8 cellular contexts compared by ENCODE assay signal in genomic region chr16:3610698-3611144, GRCh38. TPM values are rescaled to one million over a fixed set of nuclear protein-coding genes. Genes with fewer than 3 reads are reported as not detected.
DNase-seq lines count a peak whose midpoint lies in the region; ATAC-seq and TF ChIP-seq lines count a peak whose summit lies in the region.

No MANE protein-coding gene starts in this region.

- TF ChIP-seq CTCF in MCF 10A (IDR thresholded peaks at IDR 0.05; ENCODE audit: unreplicated experiment) (no peak), lower lobe of right lung (IDR thresholded peaks at IDR 0.05) (no peak), upper lobe of left lung (IDR thresholded peaks at IDR 0.05) (no peak)

- H3K36me3 ChIP-seq in CD8-positive, alpha-beta memory T cell (ENCODE audit: insufficient read depth, low read length): no peaks in the 10 kb centered on the region
- peaks cover 12% of the 10 kb centered on the region; the same call in 1 of the 2 replicates for H3K36me3 ChIP-seq in HUES48 (ENCODE audit: control insufficient read depth, insufficient read depth, low read length)
- peaks cover 12% of the 10 kb centered on the region for H3K36me3 ChIP-seq in lower lobe of right lung
- peaks cover 0 to 5% (median 0%) of the 10 kb centered on the region in 4 donors for H3K36me3 ChIP-seq in upper lobe of left lung

- no peak for DNase-seq in CD8-positive, alpha-beta memory T cell
- DNase-seq in MCF 10A (ENCODE audit: unreplicated experiment): peak; percentile 4
- no peak for DNase-seq in lower lobe of right lung
- no peak for DNase-seq in upper lobe of left lung
- DNase-seq in NCI-H345 (lab: John Stamatoyannopoulos, UW): no peak
- DNase-seq in NCI-H2196 treated with DMSO at 0.1 percent for 48 hours (lab: John Stamatoyannopoulos, UW; ENCODE audit: unreplicated experiment): no peak

- ATAC-seq in lower lobe of right lung: peak in 1 of 2 donors; percentile 53
- ATAC-seq in upper lobe of left lung (ENCODE audit: low FRiP score in 2 of 2): peak in 1 of 2 donors; percentile 7
- ATAC-seq in HG03342 (IDR thresholded peaks at IDR 0.05; ENCODE audit: unreplicated experiment): no peak

- BruUV-seq in MCF 10A (replicated peaks; lab: Mats Ljungman, UMichigan): no TSS peak

- CTCF ChIA-PET in CD8-positive, alpha-beta memory T cell (lab: Charles Lee): no interaction called here
- CTCF ChIA-PET in MCF 10A (lab: Yijun Ruan, JAX): interaction anchor here (0.5 kb wide), 1 partner anchor 605 kb away, joined by 4 read pairs; no protein-coding TSS in a partner anchor

- H3K4me3 Mint-ChIP-seq in CD8-positive, alpha-beta memory T cell: peak overlapping the region; percentile 90 to 99 (median 99)
- H3K4me3 Mint-ChIP-seq in MCF 10A (ENCODE audit: unreplicated experiment): peak overlapping the region; percentile 100

- H3K9ac ChIP-seq in HUES48 (ENCODE audit: low read depth, low read length): peak overlapping the region; percentile 20; the same call in 1 of the 2 replicates

- H3K4me1 ChIP-seq in CD8-positive, alpha-beta memory T cell (ENCODE audit: insufficient read depth, low read length): peaks cover 23% of the 10 kb centered on the region
- H3K4me1 ChIP-seq in HUES48 (ENCODE audit: control insufficient read depth, insufficient read depth, low read length) (peaks cover 11% of the 10 kb centered on the region), lower lobe of right lung (peaks cover 24% of the 10 kb centered on the region), upper lobe of left lung (peaks cover 20 to 26% (median 23%) of the 10 kb centered on the region in 4 donors)

- peaks cover 0 to 34% (median 2%) of the 10 kb centered on the region in 3 donors for H3K36me3 Mint-ChIP-seq in CD8-positive, alpha-beta memory T cell
- no peaks in the 10 kb centered on the region for H3K36me3 Mint-ChIP-seq in MCF 10A (ENCODE audit: insufficient read depth, unreplicated experiment)

- WGBS in upper lobe of left lung, 2 donors: 3% methylated on average over 10 of the region's 10 CpGs

- H3K9me3 Mint-ChIP-seq in CD8-positive, alpha-beta memory T cell: no peaks in the 10 kb centered on the region
- H3K9me3 Mint-ChIP-seq in MCF 10A (ENCODE audit: unreplicated experiment): no peaks in the 10 kb centered on the region

- no peaks in the 10 kb centered on the region for H3K27me3 Mint-ChIP-seq in CD8-positive, alpha-beta memory T cell
- H3K27me3 Mint-ChIP-seq in MCF 10A (ENCODE audit: insufficient read depth, unreplicated experiment): no peaks in the 10 kb centered on the region

- POLR2A ChIA-PET in CD8-positive, alpha-beta memory T cell (lab: Charles Lee): no interaction called here
- POLR2A ChIA-PET in MCF 10A (lab: Yijun Ruan, JAX): interaction anchor here (1.1 kb wide), 1 partner anchor 111 kb away, joined by 3 read pairs; no protein-coding TSS in a partner anchor

- peak overlapping the region; percentile 83 for H3K27ac ChIP-seq in CD8-positive, alpha-beta memory T cell (ENCODE audit: low read depth, low read length)
- H3K27ac ChIP-seq in HUES48 (ENCODE audit: low read depth, low read length) (peak overlapping the region; percentile 69), lower lobe of right lung (peak overlapping the region; percentile 89), upper lobe of left lung (peak overlapping the region; percentile 83 to 94 (median 88))

- no peak for TF ChIP-seq POLR2A in upper lobe of left lung (IDR thresholded peaks at IDR 0.05)

- no peaks in the 10 kb centered on the region for H3K27me3 ChIP-seq in CD8-positive, alpha-beta memory T cell (ENCODE audit: insufficient read depth, low read length, poor library complexity, severe bottlenecking)
- H3K27me3 ChIP-seq in HUES48 (ENCODE audit: control insufficient read depth, insufficient read depth, low read length): no peaks in the 10 kb centered on the region
- no peaks in the 10 kb centered on the region for H3K27me3 ChIP-seq in lower lobe of right lung (ENCODE audit: low read depth)
- no peaks in the 10 kb centered on the region for H3K27me3 ChIP-seq in upper lobe of left lung

- H3K27ac Mint-ChIP-seq in CD8-positive, alpha-beta memory T cell: peak overlapping the region; percentile 73 to 98 (median 86)
- H3K27ac Mint-ChIP-seq in MCF 10A (ENCODE audit: low read depth, unreplicated experiment): peak overlapping the region; percentile 93

- no peaks in the 10 kb centered on the region for H3K9me3 ChIP-seq in CD8-positive, alpha-beta memory T cell (ENCODE audit: low read length)
- H3K9me3 ChIP-seq in HUES48 (ENCODE audit: control insufficient read depth, insufficient read depth, low read length) (no peaks in the 10 kb centered on the region), lower lobe of right lung (no peaks in the 10 kb centered on the region), upper lobe of left lung (no peaks in the 10 kb centered on the region)

- peak overlapping the region; percentile 90 for H3K4me3 ChIP-seq in CD8-positive, alpha-beta memory T cell (ENCODE audit: low read length)
- H3K4me3 ChIP-seq in HUES48 (ENCODE audit: low read depth, low read length) (peak overlapping the region; percentile 95), lower lobe of right lung (peak overlapping the region; percentile 93), upper lobe of left lung (peak overlapping the region; percentile 89 to 99 (median 95))

- intact Hi-C loops in MCF 10A (cut with micrococcal nuclease): no loop called here
- intact Hi-C loops in lower lobe of right lung (cut with DNase I): no loop called here

- peaks cover 38 to 53% (median 53%) of the 10 kb centered on the region in 3 donors for H3K4me1 Mint-ChIP-seq in CD8-positive, alpha-beta memory T cell
- H3K4me1 Mint-ChIP-seq in MCF 10A (ENCODE audit: insufficient read depth, unreplicated experiment): peaks cover 31% of the 10 kb centered on the region

- TF ChIP-seq EP300 in upper lobe of left lung (IDR thresholded peaks at IDR 0.05): no peak

RNA-seq across cellular contexts. Expression of gene SLX4, which starts 0.7 kb away (rescaled TPM):
- total RNA-seq in CD8-positive, alpha-beta memory T cell: 10 to 100 TPM; 11.6 to 11.7 TPM
- 0.63 TPM for polyA plus RNA-seq in CD8-positive, alpha-beta memory T cell
- total RNA-seq in MCF 10A (2022): 5.9 and 6.7 TPM in 2 replicates
- total RNA-seq in lower lobe of right lung: 5.7 TPM
- total RNA-seq in upper lobe of left lung: 10 to 100 TPM in 1 of 6 donors, 1 to 10 TPM in 5; 4.6 to 10.5 (median 6.0) TPM

RNA-seq across cellular contexts. Expression of gene NLRC3, which starts 33.5 kb away (rescaled TPM):
- 10 to 100 TPM; 20.5 to 21.3 TPM for total RNA-seq in CD8-positive, alpha-beta memory T cell
- polyA plus RNA-seq in CD8-positive, alpha-beta memory T cell: 49.8 TPM
- total RNA-seq in MCF 10A (2022) (not detected in 2 replicates), lower lobe of right lung (3.9 TPM), upper lobe of left lung (10 to 100 TPM in 1 of 6 donors, 1 to 10 TPM in 5; 2.6 to 19.9 (median 3.9) TPM)

RNA-seq across cellular contexts. Expression of gene DNASE1, which starts 43.8 kb away (rescaled TPM):
- 10 to 100 TPM; 13.5 to 15.0 TPM for total RNA-seq in CD8-positive, alpha-beta memory T cell
- polyA plus RNA-seq in CD8-positive, alpha-beta memory T cell: 5.8 TPM
- total RNA-seq in MCF 10A (2022) (11.4 and 18.4 TPM in 2 replicates), lower lobe of right lung (14.3 TPM), upper lobe of left lung (10 to 100 TPM in 4 of 6 donors, 1 to 10 TPM in 2; 6.4 to 34.6 (median 18.7) TPM)
